19 cellular contexts compared by ENCODE assay signal in genomic region chr17:71793550-71793949, GRCh38.
"Had no signal": no experiment of that assay in that cellular context is flagged by ENCODE, and none has a peak within 500 bp of the region (broad histone marks: within the 10 kb centered on the region; RNA-seq: fewer than 3 reads in every experiment).

No MANE protein-coding gene starts in this region.

- H3K36me3 ChIP-seq: colonic mucosa, lower lobe of right lung, neutrophil, sigmoid colon, spleen had no signal

- H3K27me3 Mint-ChIP-seq: activated CD4-positive, alpha-beta T cell treated with anti-CD3 and anti-CD28 coated beads, Interleukin-2, amount 10 ng/mL, durations not matched to agents 7 days and 5 days; activated naive CD4-positive, alpha-beta T cell treated with anti-CD3 and anti-CD28 coated beads, Interleukin-2, amount 10 ng/mL, durations not matched to agents 7 days and 5 days; activated naive CD8-positive, alpha-beta T cell treated with anti-CD3 and anti-CD28 coated beads, Interleukin-2, amount 50 U/mL, for 24 hours; natural killer cell treated with Interleukin-12 subunit alpha and Interleukin-12 subunit beta and Interleukin-15 and Interleukin-18, amount 100 ng/mL, for 72 hours; stimulated activated memory B cell treated with anti-CD40 and anti-IgM and Interleukin-4, amounts not matched to agents 10 μg/mL and 1 μg/mL and 100 μg/mL, for 72 hours had no signal

- H3K27ac ChIP-seq: colonic mucosa, lower lobe of right lung, neutrophil, parathyroid adenoma, sigmoid colon, spleen, testis had no signal

- ATAC-seq: activated naive CD8-positive, alpha-beta T cell treated with anti-CD3 and anti-CD28 coated beads, Interleukin-2, amount 50 U/mL, for 24 hours; left colon; lower lobe of right lung; natural killer cell treated with Interleukin-12 subunit alpha and Interleukin-12 subunit beta and Interleukin-15 and Interleukin-18, amount 100 ng/mL, for 72 hours; stimulated activated memory B cell treated with anti-CD40 and anti-IgM and Interleukin-4, amounts not matched to agents 10 μg/mL and 1 μg/mL and 100 μg/mL, for 72 hours had no signal

- H3K4me3 Mint-ChIP-seq: activated CD4-positive, alpha-beta T cell treated with anti-CD3 and anti-CD28 coated beads, Interleukin-2, amount 10 ng/mL, durations not matched to agents 7 days and 5 days; activated naive CD4-positive, alpha-beta T cell treated with anti-CD3 and anti-CD28 coated beads, Interleukin-2, amount 10 ng/mL, durations not matched to agents 7 days and 5 days; activated naive CD8-positive, alpha-beta T cell treated with anti-CD3 and anti-CD28 coated beads, Interleukin-2, amount 50 U/mL, for 24 hours; natural killer cell treated with Interleukin-12 subunit alpha and Interleukin-12 subunit beta and Interleukin-15 and Interleukin-18, amount 100 ng/mL, for 72 hours; stimulated activated memory B cell treated with anti-CD40 and anti-IgM and Interleukin-4, amounts not matched to agents 10 μg/mL and 1 μg/mL and 100 μg/mL, for 72 hours; type B pancreatic cell had no signal

- H3K4me3 ChIP-seq: colonic mucosa, lower lobe of right lung, sigmoid colon, spleen, testis had no signal

- H3K4me1 Mint-ChIP-seq: activated CD4-positive, alpha-beta T cell treated with anti-CD3 and anti-CD28 coated beads, Interleukin-2, amount 10 ng/mL, durations not matched to agents 7 days and 5 days; activated naive CD4-positive, alpha-beta T cell treated with anti-CD3 and anti-CD28 coated beads, Interleukin-2, amount 10 ng/mL, durations not matched to agents 7 days and 5 days; activated naive CD8-positive, alpha-beta T cell treated with anti-CD3 and anti-CD28 coated beads, Interleukin-2, amount 50 U/mL, for 24 hours; stimulated activated memory B cell treated with anti-CD40 and anti-IgM and Interleukin-4, amounts not matched to agents 10 μg/mL and 1 μg/mL and 100 μg/mL, for 72 hours had no signal

- H3K9me3 ChIP-seq: colonic mucosa, lower lobe of right lung, neutrophil, sigmoid colon, testis had no signal

- H3K27me3 ChIP-seq: colonic mucosa, neutrophil, sigmoid colon, spleen, testis had no signal

- H3K36me3 Mint-ChIP-seq: activated naive CD4-positive, alpha-beta T cell treated with anti-CD3 and anti-CD28 coated beads, Interleukin-2, amount 10 ng/mL, durations not matched to agents 7 days and 5 days; natural killer cell treated with Interleukin-12 subunit alpha and Interleukin-12 subunit beta and Interleukin-15 and Interleukin-18, amount 100 ng/mL, for 72 hours; stimulated activated memory B cell treated with anti-CD40 and anti-IgM and Interleukin-4, amounts not matched to agents 10 μg/mL and 1 μg/mL and 100 μg/mL, for 72 hours; type B pancreatic cell had no signal

- H3K4me1 ChIP-seq: colonic mucosa, lower lobe of right lung, parathyroid adenoma, sigmoid colon, spleen, testis had no signal

- DNase-seq: activated CD4-positive, alpha-beta T cell treated with anti-CD3 and anti-CD28 coated beads, Interleukin-2, amount 10 ng/mL, durations not matched to agents 7 days and 5 days; activated CD8-positive, alpha-beta memory T cell treated with anti-CD3 and anti-CD28 coated beads, Interleukin-2, amount 50 U/mL, for 4 hours; activated effector memory CD4-positive, alpha-beta T cell treated with Interleukin-2 at 50 U/mL for 16 hours; activated naive CD4-positive, alpha-beta T cell treated with anti-CD3 and anti-CD28 coated beads, Interleukin-2, amount 10 ng/mL, durations not matched to agents 7 days and 5 days; activated naive CD8-positive, alpha-beta T cell treated with anti-CD3 and anti-CD28 coated beads, Interleukin-2, amount 50 U/mL, for 24 hours; activated T-cell treated with anti-CD3 and anti-CD28 coated beads, Interleukin-2, amount 50 U/mL, for 48 hours; caudate nucleus; colonic mucosa; left colon; lower lobe of right lung; sigmoid colon; spleen; stimulated activated CD4-positive, alpha-beta T cell treated with anti-CD3 and anti-CD28 coated beads, Interleukin-4, amount 100 ng/mL, for 4 hours; testis had no signal

- H3K9me3 Mint-ChIP-seq: type B pancreatic cell had no signal

- H3K27ac Mint-ChIP-seq: activated CD4-positive, alpha-beta T cell treated with anti-CD3 and anti-CD28 coated beads, Interleukin-2, amount 10 ng/mL, durations not matched to agents 7 days and 5 days; activated naive CD4-positive, alpha-beta T cell treated with anti-CD3 and anti-CD28 coated beads, Interleukin-2, amount 10 ng/mL, durations not matched to agents 7 days and 5 days; activated naive CD8-positive, alpha-beta T cell treated with anti-CD3 and anti-CD28 coated beads, Interleukin-2, amount 50 U/mL, for 24 hours; natural killer cell treated with Interleukin-12 subunit alpha and Interleukin-12 subunit beta and Interleukin-15 and Interleukin-18, amount 100 ng/mL, for 72 hours; stimulated activated memory B cell treated with anti-CD40 and anti-IgM and Interleukin-4, amounts not matched to agents 10 μg/mL and 1 μg/mL and 100 μg/mL, for 72 hours; type B pancreatic cell had no signal
